ENCODE assay signal across 9 cellular contexts in the genomic region with DNA sequence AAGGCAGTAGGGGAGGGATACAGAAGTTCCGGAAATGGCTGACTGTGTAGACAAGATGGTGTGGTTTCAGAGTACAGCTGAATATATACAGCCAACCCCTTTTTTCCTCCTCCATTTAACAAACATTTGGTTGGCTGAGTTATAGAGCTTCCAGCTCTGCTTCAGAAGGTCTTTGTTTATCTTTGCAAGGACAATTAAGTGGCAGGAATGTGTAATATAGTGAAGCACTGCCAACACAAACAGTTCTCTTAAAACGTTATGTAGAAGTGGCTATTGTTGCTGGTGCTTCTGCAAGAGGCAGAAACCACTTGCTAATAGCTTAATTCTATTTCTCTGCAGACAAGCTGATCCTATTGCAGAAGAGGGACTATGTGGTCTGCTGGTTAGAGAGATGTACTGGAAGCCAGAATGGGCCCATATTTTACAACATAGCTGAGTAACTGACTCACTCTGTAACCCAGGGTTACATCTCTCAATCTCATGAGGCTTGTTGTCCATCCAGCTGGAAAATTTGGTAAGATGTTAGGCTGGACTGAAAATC.
DNase-seq lines count a peak whose midpoint lies in the region.
"Had no signal": no experiment of that assay in that cellular context is flagged by ENCODE, and none has a peak within 500 bp of the region (broad histone marks: within the 10 kb centered on the region; RNA-seq: fewer than 3 reads in every experiment).

No MANE protein-coding gene starts in this region.

- peak overlapping the region; percentile 16 to 18 for H3K18ac ChIP-seq in mesenchymal stem cell (ENCODE audit: low read depth in 1 of 2, low read length in 2 of 2)

- H2BK5ac ChIP-seq in mesenchymal stem cell (ENCODE audit: low read depth, low read length, poor library complexity, severe bottlenecking): no peak overlapping the region

- in situ Hi-C loops in T47D (cut with HindIII; ENCODE audit: low pct_unique_long_range_greater_than_20kb, low sequenced_read_pairs): no loop called here

- no peak overlapping the region for H2BK15ac ChIP-seq in mesenchymal stem cell (ENCODE audit: low read depth, poor library complexity, severe bottlenecking)

- intact Hi-C loops in head of caudate nucleus (cut with DNase I): no loop called here
- intact Hi-C loops in activated T-helper 2 cell treated with anti-CD3 and anti-CD28 coated beads, Interferon-gamma antibody, Interleukin-2, Interleukin-4, amounts not matched to agents 10 μg/mL and 5 μg/mL and 100 μg/mL, durations not matched to agents 14 hours and 24 hours and 36 hours (cut with micrococcal nuclease): no loop called here

- H3K36me3 Mint-ChIP-seq in activated naive CD8-positive, alpha-beta T cell treated with anti-CD3 and anti-CD28 coated beads for 36 hours: no peaks in the 10 kb centered on the region
- H3K36me3 Mint-ChIP-seq in activated T-helper 2 cell treated with anti-CD3 and anti-CD28 coated beads, Interferon-gamma antibody, Interleukin-2, Interleukin-4, amounts not matched to agents 10 μg/mL and 5 μg/mL and 100 μg/mL, durations not matched to agents 14 hours and 24 hours and 36 hours (ENCODE audit: low read depth): no peaks in the 10 kb centered on the region

- no peak overlapping the region for H3K4me2 ChIP-seq in mesenchymal stem cell (ENCODE audit: low read length, poor library complexity, severe bottlenecking)

- H3K36me3 ChIP-seq in mesenchymal stem cell (ENCODE audit: control insufficient read depth in 1 of 2, insufficient read depth in 2 of 2, low read depth in 1 of 2, low read length in 2 of 2): no peaks in the 10 kb centered on the region

- H3K9me3 ChIP-seq in mesenchymal stem cell (ENCODE audit: control insufficient read depth, low read length): no peaks in the 10 kb centered on the region

- H3K23ac ChIP-seq in mesenchymal stem cell (ENCODE audit: low read length in 2 of 2): no peak overlapping the region

- H3K27ac Mint-ChIP-seq in activated naive CD8-positive, alpha-beta T cell treated with anti-CD3 and anti-CD28 coated beads for 36 hours: no peak overlapping the region
- no peak overlapping the region for H3K27ac Mint-ChIP-seq in activated T-helper 2 cell treated with anti-CD3 and anti-CD28 coated beads, Interferon-gamma antibody, Interleukin-2, Interleukin-4, amounts not matched to agents 10 μg/mL and 5 μg/mL and 100 μg/mL, durations not matched to agents 14 hours and 24 hours and 36 hours
- H3K27ac Mint-ChIP-seq: dendritic cell treated with granulocyte-macrophage colony-stimulating factor and Interleukin-4, amounts not matched to agents 40 ng/mL and 50 ng/mL, for 4 days had no signal

- no peaks in the 10 kb centered on the region for H3K79me1 ChIP-seq in mesenchymal stem cell (replicated peaks; ENCODE audit: low read length, poor library complexity, severe bottlenecking)

- H2AFZ ChIP-seq in mesenchymal stem cell (ENCODE audit: low read depth, low read length): no peak overlapping the region

- H4K8ac ChIP-seq in mesenchymal stem cell (ENCODE audit: low read length): no peak overlapping the region

- H3K27ac ChIP-seq in mesenchymal stem cell (ENCODE audit: low read length, poor library complexity, severe bottlenecking): peak overlapping the region; percentile 93

- no peak overlapping the region for H3K14ac ChIP-seq in mesenchymal stem cell (ENCODE audit: low read length in 2 of 2)

- no peaks in the 10 kb centered on the region for H3K4me1 ChIP-seq in mesenchymal stem cell (ENCODE audit: control insufficient read depth, insufficient read depth, low read depth, low read length)

- H3K4me3 Mint-ChIP-seq in activated naive CD8-positive, alpha-beta T cell treated with anti-CD3 and anti-CD28 coated beads for 36 hours: no peak overlapping the region
- no peak overlapping the region for H3K4me3 Mint-ChIP-seq in activated T-helper 2 cell treated with anti-CD3 and anti-CD28 coated beads, Interferon-gamma antibody, Interleukin-2, Interleukin-4, amounts not matched to agents 10 μg/mL and 5 μg/mL and 100 μg/mL, durations not matched to agents 14 hours and 24 hours and 36 hours (ENCODE audit: low read depth)
- H3K4me3 Mint-ChIP-seq: dendritic cell treated with granulocyte-macrophage colony-stimulating factor and Interleukin-4, amounts not matched to agents 40 ng/mL and 50 ng/mL, for 4 days had no signal

- no peaks in the 10 kb centered on the region for H3K27me3 ChIP-seq in mesenchymal stem cell (ENCODE audit: control insufficient read depth in 1 of 2, insufficient read depth in 1 of 2, low read length in 2 of 2)

- H3K4me1 Mint-ChIP-seq in activated naive CD8-positive, alpha-beta T cell treated with anti-CD3 and anti-CD28 coated beads for 36 hours: peaks cover 2% of the 10 kb centered on the region
- no peaks in the 10 kb centered on the region for H3K4me1 Mint-ChIP-seq in activated T-helper 2 cell treated with anti-CD3 and anti-CD28 coated beads, Interferon-gamma antibody, Interleukin-2, Interleukin-4, amounts not matched to agents 10 μg/mL and 5 μg/mL and 100 μg/mL, durations not matched to agents 14 hours and 24 hours and 36 hours (ENCODE audit: low read depth)

- H4K91ac ChIP-seq in mesenchymal stem cell (ENCODE audit: low read length): no peak overlapping the region

- H2BK12ac ChIP-seq in mesenchymal stem cell (ENCODE audit: low read length in 2 of 2): peak overlapping the region in 1 of 2 experiments; percentile 45

- no CpG with 5 or more reads among the region's 2 CpGs for WGBS in mesenchymal stem cell

- peaks cover 25% of the 10 kb centered on the region for H3K27me3 Mint-ChIP-seq in activated naive CD8-positive, alpha-beta T cell treated with anti-CD3 and anti-CD28 coated beads for 36 hours
- H3K27me3 Mint-ChIP-seq in activated T-helper 2 cell treated with anti-CD3 and anti-CD28 coated beads, Interferon-gamma antibody, Interleukin-2, Interleukin-4, amounts not matched to agents 10 μg/mL and 5 μg/mL and 100 μg/mL, durations not matched to agents 14 hours and 24 hours and 36 hours (ENCODE audit: low read depth): peaks cover 3% of the 10 kb centered on the region
- H3K27me3 Mint-ChIP-seq: dendritic cell treated with granulocyte-macrophage colony-stimulating factor and Interleukin-4, amounts not matched to agents 40 ng/mL and 50 ng/mL, for 4 days had no signal

- H3K4ac ChIP-seq in mesenchymal stem cell (ENCODE audit: low read depth in 1 of 2, low read length in 2 of 2): no peak overlapping the region

- peak; percentile 80 for DNase-seq in AG08396 (ENCODE audit: low spot score)
- DNase-seq in NCI-H187 treated with DMSO at 0.1 percent for 48 hours (lab: John Stamatoyannopoulos, UW): peak; percentile 97
- peak; percentile 51 to 92 for DNase-seq in T47D (ENCODE audit: low read depth in 1 of 2, low spot score in 1 of 2)
- peak; percentile 97 for DNase-seq in mesenchymal stem cell
- DNase-seq in head of caudate nucleus: no peak
- no peak for DNase-seq in T-helper 2 cell
- DNase-seq in activated naive CD8-positive, alpha-beta T cell treated with anti-CD3 and anti-CD28 coated beads for 36 hours: no peak
- no peak for DNase-seq in activated T-helper 2 cell treated with anti-CD3 and anti-CD28 coated beads, Interferon-gamma antibody, Interleukin-2, Interleukin-4, amounts not matched to agents 10 μg/mL and 5 μg/mL and 100 μg/mL, durations not matched to agents 14 hours and 24 hours and 36 hours (ENCODE audit: low spot score)

- H3K9ac ChIP-seq in mesenchymal stem cell (ENCODE audit: low read length): peak overlapping the region; percentile 36

- H2BK120ac ChIP-seq in mesenchymal stem cell (ENCODE audit: low read depth, low read length): no peak overlapping the region

- H3K4me3 ChIP-seq in mesenchymal stem cell (ENCODE audit: insufficient read depth in 1 of 2, low read depth in 1 of 2, low read length in 2 of 2): no peak overlapping the region

- H2AK5ac ChIP-seq in mesenchymal stem cell (ENCODE audit: low read length, severe bottlenecking): no peak overlapping the region

- H3K9me3 Mint-ChIP-seq in activated naive CD8-positive, alpha-beta T cell treated with anti-CD3 and anti-CD28 coated beads for 36 hours: peaks cover 5% of the 10 kb centered on the region
- H3K9me3 Mint-ChIP-seq in activated T-helper 2 cell treated with anti-CD3 and anti-CD28 coated beads, Interferon-gamma antibody, Interleukin-2, Interleukin-4, amounts not matched to agents 10 μg/mL and 5 μg/mL and 100 μg/mL, durations not matched to agents 14 hours and 24 hours and 36 hours: no peaks in the 10 kb centered on the region
- H3K9me3 Mint-ChIP-seq: dendritic cell treated with granulocyte-macrophage colony-stimulating factor and Interleukin-4, amounts not matched to agents 40 ng/mL and 50 ng/mL, for 4 days had no signal

Comparison
In these comparisons a context has a peak if more than half of its experiments do, and no peak if none do; other contexts are left out.
1. DNase-seq: peak in AG08396 (single experiment), NCI-H187 treated with DMSO at 0.1 percent for 48 hours (single experiment), T47D (2 of 2) and mesenchymal stem cell (single experiment); none in head of caudate nucleus (0 of 42), T-helper 2 cell (0 of 5), activated naive CD8-positive, alpha-beta T cell treated with anti-CD3 and anti-CD28 coated beads for 36 hours (single experiment) and activated T-helper 2 cell treated with anti-CD3 and anti-CD28 coated beads, Interferon-gamma antibody, Interleukin-2, Interleukin-4, amounts not matched to agents 10 μg/mL and 5 μg/mL and 100 μg/mL, durations not matched to agents 14 hours and 24 hours and 36 hours (single experiment).